ENCODE assay signal across 8 cellular contexts in the genomic region with DNA sequence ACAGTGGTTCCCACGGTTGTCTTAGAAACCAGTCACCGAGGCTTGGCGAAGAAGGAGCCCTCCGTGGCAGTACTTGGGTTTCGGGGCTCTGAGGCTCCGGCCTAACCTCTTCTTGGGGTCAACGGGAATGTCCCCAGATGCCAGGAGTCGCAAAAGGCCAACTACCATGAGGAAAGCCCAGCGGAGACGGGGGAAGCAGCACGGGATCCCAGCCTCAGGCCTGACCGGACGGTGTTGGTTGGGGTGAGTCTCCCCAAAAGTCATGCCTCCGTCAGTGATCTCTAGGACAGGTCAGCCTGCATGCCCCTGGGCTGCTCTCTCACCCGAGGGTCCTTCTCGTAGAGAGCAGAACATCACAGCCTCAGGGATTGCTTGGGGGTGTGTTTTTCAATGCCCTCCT.
A peak's percentile ranks its signal among the peaks of the same experiment; 100 is the strongest.
DNase-seq lines count a peak whose midpoint lies in the region; ATAC-seq and TF ChIP-seq lines count a peak whose summit lies in the region.
"Not testable (repeated sequence)": the region's sequence is repeated elsewhere in the genome, so short reads cannot be mapped to it uniquely, and the experiment has no call there.

No MANE protein-coding gene starts in this region.

- H3K9me3 Mint-ChIP-seq in neural progenitor cell = not testable (repeated sequence)

- ATAC-seq in body of pancreas, left lung: not testable (repeated sequence)

- not testable (repeated sequence) for H3K27ac ChIP-seq in Peyer's patch, body of pancreas, left lung, neural progenitor cell, spleen

- H2AFZ ChIP-seq in neural progenitor cell (replicated peaks) = not testable (repeated sequence)

- H3K79me2 ChIP-seq in neural progenitor cell (ENCODE audit: low read depth) = not testable (repeated sequence)

- not testable (repeated sequence) for H4K20me1 ChIP-seq in neural progenitor cell (ENCODE audit: low read depth)

- H3K4me3 ChIP-seq in Peyer's patch, body of pancreas, left lung, neural progenitor cell, spleen: not testable (repeated sequence)

- not testable (repeated sequence) for H3K36me3 ChIP-seq in Peyer's patch; body of pancreas (replicated peaks in 1 of 2; ENCODE audit: insufficient read depth in 1 of 2, low read depth in 2 of 2); left lung; neural progenitor cell; spleen

- H3K36me3 Mint-ChIP-seq in neural progenitor cell = not testable (repeated sequence)

- H3K27me3 Mint-ChIP-seq in neural progenitor cell (ENCODE audit: insufficient read depth, low read depth) = not testable (repeated sequence)

- H3K9me3 ChIP-seq in Peyer's patch; body of pancreas; left lung; neural progenitor cell (ENCODE audit: low read depth); spleen: not testable (repeated sequence)

- H3F3A ChIP-seq in neural progenitor cell (ENCODE audit: low read depth) = not testable (repeated sequence)

- TF ChIP-seq POLR2A in Peyer's patch (IDR thresholded peaks at IDR 0.05); body of pancreas (IDR thresholded peaks at IDR 0.05); spleen (IDR thresholded peaks at IDR 0.05): not testable (repeated sequence)

- H3K4me1 Mint-ChIP-seq in neural progenitor cell = not testable (repeated sequence)

- WGBS in body of pancreas, 2 donors = 63% methylated on average over 16 of the region's 16 CpGs; no CpG with 5 or more reads in 1 of the 2 donors
- 78 to 92% (median 80%) methylated on average over 11 to 15 of the region's 16 CpGs for WGBS in spleen, 5 donors

- H3K4me2 ChIP-seq in neural progenitor cell = not testable (repeated sequence)

- H3K4me1 ChIP-seq in Peyer's patch, body of pancreas, left lung, neural progenitor cell, spleen: not testable (repeated sequence)

- not testable (repeated sequence) for H3K27ac Mint-ChIP-seq in neural progenitor cell

- not testable (repeated sequence) for H3K27me3 ChIP-seq in Peyer's patch; body of pancreas; left lung; neural progenitor cell; spleen (replicated peaks in 1 of 7)

- H3K9ac ChIP-seq in neural progenitor cell = not testable (repeated sequence)

- intact Hi-C loops in body of pancreas (cut with DNase I); cardiac septum (cut with DNase I); left lung (cut with DNase I); spleen (cut with DNase I; ENCODE audit: low total_unique reads): not testable (repeated sequence)

- TF ChIP-seq CTCF in Peyer's patch (IDR thresholded peaks at IDR 0.05); body of pancreas (IDR thresholded peaks at IDR 0.05); left lung (IDR thresholded peaks at IDR 0.05); neural progenitor cell (IDR thresholded peaks at IDR 0.05); spleen (IDR thresholded peaks at IDR 0.05 in 8 of 11, conservative IDR thresholded peaks at IDR 0.05 in 3 of 11): not testable (repeated sequence)

- not testable (repeated sequence) for H3K4me3 Mint-ChIP-seq in neural progenitor cell

- DNase-seq in Peyer's patch = peak in 2 of 3 donors; percentile 14 to 37
- peak; percentile 46 for DNase-seq in activated CD8-positive, alpha-beta memory T cell treated with anti-CD3 and anti-CD28 coated beads, Interleukin-2, amount 50 U/mL, for 48 hours
- DNase-seq in body of pancreas = peak in 3 of 4 donors; percentile 0 to 9 (median 8)
- DNase-seq in cardiac septum (ENCODE audit: low spot score) = peak; percentile 29
- peak; percentile 26 to 34 for DNase-seq in left lung
- DNase-seq in neural progenitor cell (ENCODE audit: low spot score) = peak; percentile 0
- DNase-seq in spleen = peak; percentile 69
- peak; percentile 33 for DNase-seq in ureter (ENCODE audit: low spot score)

Comparison
In these comparisons a context has a peak if more than half of its experiments do, and no peak if none do; other contexts are left out.
1. DNase-seq: peak in every context shown above with its lines; median percentile 69 in spleen; 46 in activated CD8-positive, alpha-beta memory T cell treated with anti-CD3 and anti-CD28 coated beads, Interleukin-2, amount 50 U/mL, for 48 hours; 33 in ureter; 30 in left lung; 29 in cardiac septum; 26 in Peyer's patch; 8 in body of pancreas; 0 in neural progenitor cell.